15 cellular contexts compared by ENCODE assay signal in the genomic region with DNA sequence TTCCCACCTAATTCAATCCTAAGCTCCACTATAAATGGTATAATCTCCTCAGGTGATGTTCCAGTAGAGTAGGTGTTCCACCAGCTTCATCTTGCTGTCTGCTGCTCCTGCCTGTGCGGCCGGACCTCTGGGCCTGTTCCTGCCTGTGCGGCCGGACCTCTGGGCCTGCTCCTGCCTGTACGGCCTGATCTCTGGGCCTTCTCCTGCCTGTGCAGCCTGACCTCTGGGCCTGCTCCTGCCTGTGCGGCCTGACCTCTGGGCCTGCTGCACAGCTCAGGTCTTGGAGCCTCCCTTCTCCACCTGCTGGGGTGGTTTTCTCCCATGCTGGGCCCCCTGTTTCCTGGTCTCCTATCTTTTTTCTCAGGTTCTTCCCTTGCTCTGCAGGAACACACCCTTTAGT.
A peak's percentile ranks its signal among the peaks of the same experiment; 100 is the strongest.
DNase-seq lines count a peak whose midpoint lies in the region; ATAC-seq, FAIRE-seq and TF ChIP-seq lines count a peak whose summit lies in the region.
"Had no signal": no experiment of that assay in that cellular context is flagged by ENCODE, and none has a peak within 500 bp of the region (broad histone marks: within the 10 kb centered on the region; RNA-seq: fewer than 3 reads in every experiment).

No MANE protein-coding gene starts in this region.

- no peak overlapping the region for H3K4me3 ChIP-seq in GM12878
- H3K4me3 ChIP-seq in osteoblast (ENCODE audit: insufficient read depth, low read length) = no peak overlapping the region
- H3K4me3 ChIP-seq in gastroesophageal sphincter = no peak overlapping the region
- H3K4me3 ChIP-seq in transverse colon = no peak overlapping the region
- no peak overlapping the region for H3K4me3 ChIP-seq in esophagus squamous epithelium
- H3K4me3 ChIP-seq: BLaER1 had no signal

- 98% methylated on average over 6 of the region's 6 CpGs for WGBS in GM12878 (ENCODE audit: insufficient coverage, insufficient replicate concordance, low lambda C conversion rate, missing lambda C conversion rate)
- 90 to 100% methylated on average over 1 to 5 of the region's 6 CpGs for WGBS in gastroesophageal sphincter (ENCODE audit: low coverage in 1 of 2), 2 donors
- 100% methylated on average over 1 to 6 of the region's 6 CpGs for WGBS in transverse colon (ENCODE audit: low coverage in 1 of 2), 2 donors
- 91 to 96% methylated on average over 5 to 6 of the region's 6 CpGs for WGBS in esophagus squamous epithelium, 2 donors

- H3K27ac ChIP-seq in GM12878 (ENCODE audit: control insufficient read depth, insufficient read depth) (no peak overlapping the region), osteoblast (ENCODE audit: low read depth, low read length) (no peak overlapping the region), gastroesophageal sphincter (no peak overlapping the region), transverse colon (no peak overlapping the region), esophagus squamous epithelium (no peak overlapping the region)
- H3K27ac ChIP-seq: BLaER1 had no signal

- H3K27me3 ChIP-seq in GM12878 (replicated peaks in 1 of 2; ENCODE audit: control insufficient read depth in 2 of 2, insufficient read depth in 2 of 2, low read length in 1 of 2) (no peaks in the 10 kb centered on the region), osteoblast (ENCODE audit: insufficient read depth, low read length) (no peaks in the 10 kb centered on the region), gastroesophageal sphincter (no peaks in the 10 kb centered on the region), transverse colon (no peaks in the 10 kb centered on the region), esophagus squamous epithelium (no peaks in the 10 kb centered on the region)
- H3K27me3 ChIP-seq: BLaER1 had no signal

- no peak for FAIRE-seq in GM12878 (lab: Jason Lieb, UNC)
- FAIRE-seq: H1 had no signal

- no peak for TF ChIP-seq RAD21 in GM12878 (IDR thresholded peaks at IDR 0.05; ENCODE audit: insufficient read depth, low read depth, low read length)

- H3K36me3 ChIP-seq in GM12878 (ENCODE audit: control insufficient read depth in 2 of 2, insufficient read depth in 2 of 2, low read length in 1 of 2) (peaks cover 2 to 17% of the 10 kb centered on the region in 2 experiments), osteoblast (ENCODE audit: insufficient read depth, low read length) (no peaks in the 10 kb centered on the region), gastroesophageal sphincter (peaks cover 0 to 44% of the 10 kb centered on the region in 2 donors), transverse colon (peaks cover 0 to 20% (median 4%) of the 10 kb centered on the region in 4 donors), esophagus squamous epithelium (peaks cover 0 to 73% (median 0%) of the 10 kb centered on the region in 3 donors)

- no peak for TF ChIP-seq CTCF in GM12878 (IDR thresholded peaks at IDR 0.05 in 2 of 3, conservative IDR thresholded peaks at IDR 0.05 in 1 of 3; ENCODE audit: control insufficient read depth in 2 of 3, extremely low read depth in 1 of 3, insufficient read depth in 1 of 3, low read depth in 3 of 3, low read length in 3 of 3)
- TF ChIP-seq CTCF in osteoblast (IDR thresholded peaks at IDR 0.05; ENCODE audit: extremely low read depth, low read depth, low read length) = no peak
- TF ChIP-seq CTCF in gastroesophageal sphincter (IDR thresholded peaks at IDR 0.05) = no peak
- no peak for TF ChIP-seq CTCF in transverse colon (IDR thresholded peaks at IDR 0.05)
- TF ChIP-seq CTCF in esophagus squamous epithelium (IDR thresholded peaks at IDR 0.05) = no peak

- SMC1A ChIA-PET in GM12878 (lab: Charles Lee; ENCODE audit: uncharacterized antibody, unreplicated experiment) = interaction anchor here (1.6 kb wide), 1 partner anchor 11 kb away, joined by 7 read pairs; no protein-coding TSS in a partner anchor

- intact Hi-C loops in GM12878 (cut with micrococcal nuclease; ENCODE audit: unreplicated experiment) = no loop called here
- intact Hi-C loops in transverse colon (cut with DNase I; ENCODE audit: low total_unique reads) = no loop called here
- intact Hi-C loops in esophagus squamous epithelium (cut with DNase I) = no loop called here

- POLR2A ChIA-PET in GM12878 (lab: Charles Lee) = interaction anchor here (0.9 kb wide), 1 partner anchor 11 kb away, joined by 3 read pairs; no protein-coding TSS in a partner anchor

- H3K4me1 ChIP-seq in GM12878 (ENCODE audit: control insufficient read depth, insufficient read depth, low read length) = no peaks in the 10 kb centered on the region
- H3K4me1 ChIP-seq in osteoblast (ENCODE audit: insufficient read depth, low read length) = no peaks in the 10 kb centered on the region
- no peaks in the 10 kb centered on the region for H3K4me1 ChIP-seq in gastroesophageal sphincter
- no peaks in the 10 kb centered on the region for H3K4me1 ChIP-seq in transverse colon
- no peaks in the 10 kb centered on the region for H3K4me1 ChIP-seq in esophagus squamous epithelium
- H3K4me1 ChIP-seq: BLaER1 had no signal

- H4K20me1 ChIP-seq in GM12878 (ENCODE audit: control insufficient read depth, insufficient read depth) (no peaks in the 10 kb centered on the region), osteoblast (ENCODE audit: insufficient read depth, low read length) (no peaks in the 10 kb centered on the region)
- H4K20me1 ChIP-seq: BLaER1 had no signal

- H3K9ac ChIP-seq in GM12878 (ENCODE audit: control insufficient read depth, insufficient read depth, low read length) = no peak overlapping the region
- H3K9ac ChIP-seq: BLaER1 had no signal

- ATAC-seq in GM12878 (no peak), left lobe of liver (peak; percentile 29), gastroesophageal sphincter (no peak)

- TF ChIP-seq EP300 in GM12878 (IDR thresholded peaks at IDR 0.05; ENCODE audit: borderline replicate concordance in 1 of 2, control insufficient read depth in 1 of 2, low read depth in 2 of 2, low read length in 2 of 2) (no peak), gastroesophageal sphincter (IDR thresholded peaks at IDR 0.05) (no peak), transverse colon (IDR thresholded peaks at IDR 0.05; ENCODE audit: low read depth) (no peak)

- CTCF ChIA-PET in GM12878 (lab: Yijun Ruan, JAX) = interaction anchor here (0.8 kb wide), 1 partner anchor 11 kb away, joined by 5 read pairs; no protein-coding TSS in a partner anchor

- TF ChIP-seq POLR2A in GM12878 (IDR thresholded peaks at IDR 0.05; ENCODE audit: low read depth, low read length) = peak; percentile 17; the same call in 1 of the 2 replicates
- no peak for TF ChIP-seq POLR2A in gastroesophageal sphincter (IDR thresholded peaks at IDR 0.05)
- no peak for TF ChIP-seq POLR2A in transverse colon (IDR thresholded peaks at IDR 0.05)
- TF ChIP-seq POLR2A in esophagus squamous epithelium (IDR thresholded peaks at IDR 0.05) = no peak

- DNase-seq in GM12878 (ENCODE audit: low read depth, low spot score) = no peak
- no peak for DNase-seq in left lobe of liver (ENCODE audit: low spot score)
- peak; percentile 11 for DNase-seq in osteoblast (ENCODE audit: insufficient read length, low spot score, missing footprints)
- no peak for DNase-seq in transverse colon
- no peak for DNase-seq in NCI-H748 treated with DMSO at 0.1 percent for 48 hours (lab: John Stamatoyannopoulos, UW)
- DNase-seq in esophagus squamous epithelium (lab: John Stamatoyannopoulos, UW) = no peak
- DNase-seq: 8988T; CD4-positive, alpha-beta memory T cell; DMS153; DMS79; GDM1; H9 had no signal

- H3K9me3 ChIP-seq in GM12878 (replicated peaks; ENCODE audit: control insufficient read depth, insufficient read depth, low read length) (no peaks in the 10 kb centered on the region), osteoblast (ENCODE audit: low read depth, low read length) (no peaks in the 10 kb centered on the region), gastroesophageal sphincter (no peaks in the 10 kb centered on the region), transverse colon (no peaks in the 10 kb centered on the region), esophagus squamous epithelium (no peaks in the 10 kb centered on the region)
- H3K9me3 ChIP-seq: BLaER1 had no signal

- BruUV-seq in GM12878 (replicated peaks; lab: Mats Ljungman, UMichigan) = no TSS peak

- H3K79me2 ChIP-seq in GM12878 (ENCODE audit: control insufficient read depth, insufficient read depth, low read length) (no peaks in the 10 kb centered on the region), osteoblast (ENCODE audit: insufficient read depth, low read length) (no peaks in the 10 kb centered on the region)

- H3K4me2 ChIP-seq in GM12878 (ENCODE audit: control insufficient read depth, insufficient read depth) (no peak overlapping the region), osteoblast (ENCODE audit: insufficient read depth, low read length) (no peak overlapping the region)
- H3K4me2 ChIP-seq: BLaER1 had no signal

- no peak overlapping the region for H2AFZ ChIP-seq in GM12878 (ENCODE audit: control insufficient read depth, low read depth, low read length)
- H2AFZ ChIP-seq in osteoblast (ENCODE audit: low read length) = no peak overlapping the region

- RAD21 ChIA-PET in GM12878 (lab: Charles Lee; ENCODE audit: unreplicated experiment) = no interaction called here

- in situ Hi-C loops in GM12878 (cut with MboI) (no loop called here), transverse colon (cut with MboI; ENCODE audit: low pct_ligation_motif_present in 1 of 4, low pct_unique_long_range_greater_than_20kb in 1 of 4, low sequenced_read_pairs in 3 of 4) (no loop called here)

TF ChIP-seq in GM12878, 131 proteins besides CTCF, POLR2A, EP300 and RAD21:
- TF ChIP-seq NR2C2 (IDR thresholded peaks at IDR 0.05; ENCODE audit: borderline replicate concordance, control insufficient read depth, insufficient read length, low read depth) = no peak
- no peak for TF ChIP-seq HDGF (IDR thresholded peaks at IDR 0.05)
- no peak for TF ChIP-seq HCFC1 (IDR thresholded peaks at IDR 0.05; ENCODE audit: low read length)
- no peak for TF ChIP-seq CBX3 (IDR thresholded peaks at IDR 0.05; ENCODE audit: borderline replicate concordance, low read depth)
- no peak for TF ChIP-seq ZNF274 (IDR thresholded peaks at IDR 0.05; ENCODE audit: insufficient read depth, insufficient read length)
- TF ChIP-seq, protein P1, sequence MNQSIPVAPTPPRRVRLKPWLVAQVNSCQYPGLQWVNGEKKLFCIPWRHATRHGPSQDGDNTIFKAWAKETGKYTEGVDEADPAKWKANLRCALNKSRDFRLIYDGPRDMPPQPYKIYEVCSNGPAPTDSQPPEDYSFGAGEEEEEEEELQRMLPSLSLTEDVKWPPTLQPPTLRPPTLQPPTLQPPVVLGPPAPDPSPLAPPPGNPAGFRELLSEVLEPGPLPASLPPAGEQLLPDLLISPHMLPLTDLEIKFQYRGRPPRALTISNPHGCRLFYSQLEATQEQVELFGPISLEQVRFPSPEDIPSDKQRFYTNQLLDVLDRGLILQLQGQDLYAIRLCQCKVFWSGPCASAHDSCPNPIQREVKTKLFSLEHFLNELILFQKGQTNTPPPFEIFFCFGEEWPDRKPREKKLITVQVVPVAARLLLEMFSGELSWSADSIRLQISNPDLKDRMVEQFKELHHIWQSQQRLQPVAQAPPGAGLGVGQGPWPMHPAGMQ (IDR thresholded peaks at IDR 0.05; ENCODE audit: borderline replicate concordance) = no peak
